15 cellular contexts compared by ENCODE assay signal in genomic region chr5:120007619-120008018, GRCh38.
"Had no signal": no experiment of that assay in that cellular context is flagged by ENCODE, and none has a peak within 500 bp of the region (broad histone marks: within the 10 kb centered on the region; RNA-seq: fewer than 3 reads in every experiment).

No MANE protein-coding gene starts in this region.

- H3K27me3 ChIP-seq: brain microvascular endothelial cell, sigmoid colon, testis, upper lobe of left lung had no signal

- H3K27ac ChIP-seq: brain microvascular endothelial cell, sigmoid colon, testis, upper lobe of left lung had no signal

- H3K36me3 ChIP-seq: brain microvascular endothelial cell, sigmoid colon, upper lobe of left lung had no signal

- DNase-seq: activated B cell treated with CpG ODN at 0.5 μM for 24 hours; activated CD4-positive, alpha-beta memory T cell treated with anti-CD3 and anti-CD28 coated beads, Interleukin-2, amount 10 ng/mL, durations not matched to agents 7 days and 5 days; activated CD4-positive, alpha-beta T cell treated with anti-CD3 and anti-CD28 coated beads for 48 hours; activated naive CD4-positive, alpha-beta T cell treated with anti-CD3 and anti-CD28 coated beads for 36 hours; activated naive CD8-positive, alpha-beta T cell treated with anti-CD3 and anti-CD28 coated beads, Interleukin-2, amount 50 U/mL, for 24 hours; activated T-cell treated with anti-CD3 and anti-CD28 coated beads, Interleukin-2, amount 50 U/mL, for 24 hours; aorta; brain microvascular endothelial cell; cortex of kidney; mesendoderm; naive thymus-derived CD8-positive, alpha-beta T cell; sigmoid colon; stimulated activated CD4-positive, alpha-beta T cell treated with anti-CD3 and anti-CD28 coated beads, Interleukin-4, amount 100 ng/mL, for 24 hours; testis; upper lobe of left lung had no signal

- H3K4me3 ChIP-seq: sigmoid colon, testis, upper lobe of left lung had no signal

- H3K9me3 ChIP-seq: sigmoid colon, testis, upper lobe of left lung had no signal

- H3K4me1 ChIP-seq: testis, upper lobe of left lung had no signal
